In the genomic region with DNA sequence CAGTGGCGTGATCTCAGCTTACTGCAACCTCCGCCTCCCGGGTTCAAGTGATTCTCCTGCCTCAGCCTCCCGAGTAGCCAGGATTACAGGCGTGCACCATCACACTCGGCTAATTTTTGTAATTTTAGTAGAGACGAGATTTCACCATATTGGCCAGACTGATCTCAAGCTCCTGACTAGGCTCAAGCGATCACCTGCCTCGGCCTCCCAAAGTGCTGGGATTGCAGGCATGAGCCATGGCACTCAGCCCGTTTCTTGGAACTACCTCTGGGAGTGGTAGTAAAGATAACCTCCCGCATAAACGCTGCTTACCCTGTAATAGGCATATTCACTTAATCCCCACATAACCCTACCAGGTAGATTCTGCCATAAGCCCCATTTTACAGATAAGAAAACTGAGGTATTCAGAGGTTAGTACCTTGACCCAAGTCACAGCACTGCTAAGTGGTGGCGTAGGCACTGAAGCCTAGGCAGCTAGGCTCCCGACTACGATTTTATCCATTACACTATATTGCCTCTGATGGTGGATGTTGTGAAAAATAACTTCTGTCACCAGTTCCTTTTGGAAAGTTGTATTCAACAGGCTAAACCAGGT, we compare ENCODE assay signal across 23 cellular contexts.
"Had no signal": no experiment of that assay in that cellular context is flagged by ENCODE, and none has a peak within 500 bp of the region (broad histone marks: within the 10 kb centered on the region; RNA-seq: fewer than 3 reads in every experiment).

No MANE protein-coding gene starts in this region.

- FAIRE-seq: colon, endothelial cell of umbilical vein, frontal cortex had no signal

- H3K27me3 Mint-ChIP-seq: naive thymus-derived CD4-positive, alpha-beta T cell had no signal

- H3K4me1 Mint-ChIP-seq: immature natural killer cell had no signal

- H3K9me3 Mint-ChIP-seq: immature natural killer cell; mesothelial cell of epicardium; naive thymus-derived CD4-positive, alpha-beta T cell had no signal

- H3K4me3 ChIP-seq: coronary artery, dorsolateral prefrontal cortex, esophagus muscularis mucosa, gastroesophageal sphincter, heart left ventricle, hepatocyte, left lung, lower lobe of right lung had no signal

- H2AFZ ChIP-seq: hepatocyte had no signal

- H3K27ac ChIP-seq: coronary artery, esophagus muscularis mucosa, foreskin keratinocyte, gastroesophageal sphincter, heart left ventricle, hepatocyte, left lung, lower lobe of right lung had no signal

- H3K27me3 ChIP-seq: dorsolateral prefrontal cortex, esophagus muscularis mucosa, foreskin keratinocyte, gastroesophageal sphincter, heart left ventricle, hepatocyte, left lung had no signal

- H3K4me3 Mint-ChIP-seq: immature natural killer cell; mesothelial cell of epicardium; naive thymus-derived CD4-positive, alpha-beta T cell had no signal

- H3K9me3 ChIP-seq: esophagus muscularis mucosa, gastroesophageal sphincter, heart left ventricle, left lung, lower lobe of right lung had no signal

- H3K4me1 ChIP-seq: esophagus muscularis mucosa, foreskin keratinocyte, gastroesophageal sphincter, heart left ventricle, left lung, lower lobe of right lung had no signal

- H3K4me2 ChIP-seq: hepatocyte had no signal

- DNase-seq: dermis blood vessel endothelial cell; dorsolateral prefrontal cortex; effector CD4-positive, alpha-beta T cell; effector memory CD4-positive, alpha-beta T cell; foreskin keratinocyte; heart left ventricle; hypothalamus; immature natural killer cell; islet precursor cell; left cardiac atrium; left lung; left ventricle myocardium superior; lower lobe of right lung; mesenchymal stem cell; naive thymus-derived CD4-positive, alpha-beta T cell had no signal

- H3K79me2 ChIP-seq: hepatocyte had no signal

- H3K27ac Mint-ChIP-seq: immature natural killer cell; mesothelial cell of epicardium; naive thymus-derived CD4-positive, alpha-beta T cell had no signal

- H3K36me3 ChIP-seq: left lung had no signal
